8 cellular contexts compared by ENCODE assay signal in the genomic region with DNA sequence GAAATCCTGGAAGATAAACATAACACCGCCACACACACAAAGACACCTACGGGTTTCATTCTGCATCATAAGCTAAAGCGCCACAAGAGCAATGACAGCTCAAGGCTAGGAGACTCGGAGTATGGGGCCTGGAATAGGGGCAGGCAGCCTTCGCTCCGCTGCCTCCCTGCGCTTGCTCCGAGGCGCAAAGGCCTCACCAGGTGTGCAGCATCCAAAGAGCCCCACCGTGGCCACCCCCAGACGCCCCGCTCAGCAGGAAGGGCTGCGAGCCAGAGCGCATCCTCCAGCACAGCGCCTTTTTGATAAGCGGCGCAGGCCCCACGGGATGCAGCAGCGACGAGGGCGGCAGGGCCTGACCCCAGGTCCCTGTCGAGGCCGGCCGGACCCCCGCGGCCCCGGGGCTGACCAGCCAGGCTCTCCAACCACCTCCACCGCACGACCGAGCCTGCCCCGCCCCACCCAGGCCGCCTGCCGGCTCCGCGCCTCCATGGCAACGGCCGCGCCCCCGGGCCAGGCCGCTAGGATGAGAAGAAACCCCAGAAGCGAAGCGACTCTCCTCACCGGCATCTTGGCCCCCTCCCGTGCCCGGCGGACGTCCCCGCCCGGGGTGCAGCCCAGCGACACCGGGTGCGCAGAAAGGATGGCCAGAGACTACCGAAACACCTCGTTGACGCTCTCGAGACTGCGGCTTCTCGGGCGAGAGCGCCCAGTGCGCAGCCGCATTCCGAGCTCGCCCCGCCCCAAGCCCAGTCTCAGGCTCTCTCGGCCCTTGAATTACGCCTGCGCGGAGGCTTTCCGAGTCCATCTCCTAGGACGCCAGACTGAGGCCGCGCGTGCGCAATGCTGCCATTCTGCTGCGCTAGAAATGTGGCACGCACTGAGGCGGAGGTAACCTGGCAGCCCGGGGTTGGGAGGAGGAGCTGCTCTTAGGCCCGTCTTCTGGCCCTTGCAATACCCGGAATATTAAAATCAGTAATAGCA. TPM values are rescaled to one million over a fixed set of nuclear protein-coding genes. Genes with fewer than 3 reads are reported as not detected.
A peak's percentile ranks its signal among the peaks of the same experiment; 100 is the strongest.
DNase-seq lines count a peak whose midpoint lies in the region; ATAC-seq, FAIRE-seq and TF ChIP-seq lines count a peak whose summit lies in the region.

A gene (minus strand): TSS at position 694 of the 981 bp plus-strand sequence. CDS start 127 bp downstream, at position 567.

- H3K27me3 ChIP-seq in iPS DF 6.9 (ENCODE audit: control insufficient read depth, insufficient read depth, low read length) (no peaks in the 10 kb centered on the region), gastrocnemius medialis (peaks cover 0 to under 1% (median 0%) of the 10 kb centered on the region in 3 donors)

- H3K27ac ChIP-seq in iPS DF 6.9 (ENCODE audit: low read length) (no peak within 1 kb of the TSS), gastrocnemius medialis (peak within 1 kb of the TSS; percentile 57 to 65 (median 58))

- peaks cover 18% of the 10 kb centered on the region for H3K36me3 Mint-ChIP-seq in brain

- ATAC-seq in GM18520 (IDR thresholded peaks at IDR 0.05; ENCODE audit: unreplicated experiment) (peak; percentile 73), HG03064 (IDR thresholded peaks at IDR 0.05; ENCODE audit: low read depth, unreplicated experiment) (peak; percentile 86), gastrocnemius medialis (peak; percentile 99)

- TF ChIP-seq POLR2A in gastrocnemius medialis (IDR thresholded peaks at IDR 0.05): no peak

- in situ Hi-C loops in gastrocnemius medialis (cut with MboI; ENCODE audit: low sequenced_read_pairs in 4 of 4): no loop called here

- FAIRE-seq in TTC549 (lab: Jason Lieb, UNC): peak; percentile 64

- intact Hi-C loops in gastrocnemius medialis (cut with DNase I; ENCODE audit: low total_unique reads): loop anchor here (5.0 kb wide), 2 partner anchors 40 to 85 kb away; a partner anchor contains a TSS

- H3K36me3 ChIP-seq in iPS DF 6.9 (ENCODE audit: control insufficient read depth, insufficient read depth, low read length) (no peaks in the 10 kb centered on the region), gastrocnemius medialis (no peaks in the 10 kb centered on the region)

- H3K9me3 ChIP-seq in iPS DF 6.9 (ENCODE audit: control insufficient read depth, insufficient read depth, low read length) (no peaks in the 10 kb centered on the region), gastrocnemius medialis (no peaks in the 10 kb centered on the region)

- H3K4me3 ChIP-seq in iPS DF 6.9 (ENCODE audit: low read length) (peak within 1 kb of the TSS; percentile 84; the same call in 1 of the 2 replicates), gastrocnemius medialis (peak within 1 kb of the TSS; percentile 74 to 89 (median 86))

- H3K4me1 ChIP-seq in iPS DF 6.9 (ENCODE audit: control insufficient read depth, insufficient read depth, low read length) (no peaks in the 10 kb centered on the region), gastrocnemius medialis (peaks cover 5 to 7% of the 10 kb centered on the region in 2 donors)

- peak; percentile 95 for DNase-seq in A172 (ENCODE audit: low spot score)
- peak; percentile 83 for DNase-seq in NCI-H2107 treated with DMSO at 0.1 percent for 48 hours (lab: John Stamatoyannopoulos, UW; ENCODE audit: unreplicated experiment)
- peak; percentile 97 for DNase-seq in iPS DF 6.9 (ENCODE audit: low read depth, low spot score)
- peak; percentile 88 to 93 for DNase-seq in gastrocnemius medialis

- WGBS in iPS DF 6.9 (ENCODE audit: insufficient coverage, insufficient read length): no CpG with 5 or more reads among the region's 81 CpGs

- TF ChIP-seq CTCF in brain (conservative IDR thresholded peaks at IDR 0.05) (peak in 1 of 2 experiments; percentile 40), gastrocnemius medialis (IDR thresholded peaks at IDR 0.05 in 4 of 5, conservative IDR thresholded peaks at IDR 0.05 in 1 of 5) (peak in 2 of 5 experiments; percentile 38 to 40)

- H3K9me3 Mint-ChIP-seq in brain: peaks cover 0 to 7% (median 1%) of the 10 kb centered on the region in 5 experiments

- H3K4me3 Mint-ChIP-seq in brain: peak within 1 kb of the TSS; percentile 91 to 95 (median 92)

- H3K27me3 Mint-ChIP-seq in brain: peaks cover 20% of the 10 kb centered on the region

- peaks cover 56% of the 10 kb centered on the region for H3K4me1 Mint-ChIP-seq in brain

- peak within 1 kb of the TSS; percentile 63 to 95 (median 91) for H3K27ac Mint-ChIP-seq in brain

RNA-seq across cellular contexts. Expression of the gene that starts here (rescaled TPM):
- total RNA-seq in A172 (2014; rRNA removed; shearing (Covaris generic)): 10.6 and 16.4 TPM in 2 replicates
- polyA plus RNA-seq in brain (ENCODE audit: insufficient read depth, low read depth, low replicate concordance): 10.8 TPM
- 1 to 10 TPM; 2.5 to 4.2 (median 3.4) TPM for total RNA-seq in gastrocnemius medialis
